Comparison of ENCODE assay signal across 21 cellular contexts in genomic region chr18:3782901-3783300, GRCh38.
"Had no signal": no experiment of that assay in that cellular context is flagged by ENCODE, and none has a peak within 500 bp of the region (broad histone marks: within the 10 kb centered on the region; RNA-seq: fewer than 3 reads in every experiment).

No MANE protein-coding gene starts in this region.

- DNase-seq: activated B cell treated with CpG ODN at 0.5 μM for 24 hours; activated CD4-positive, alpha-beta memory T cell treated with anti-CD3 and anti-CD28 coated beads, Interleukin-2, amount 10 ng/mL, durations not matched to agents 7 days and 5 days; activated CD4-positive, alpha-beta T cell treated with anti-CD3 and anti-CD28 coated beads for 1 hour; activated CD4-positive, alpha-beta T cell treated with anti-CD3 and anti-CD28 coated beads, Interleukin-2, amount 10 ng/mL, durations not matched to agents 7 days and 5 days; activated gamma-delta T cell; activated naive CD4-positive, alpha-beta T cell treated with anti-CD3 and anti-CD28 coated beads for 36 hours; activated T-cell treated with anti-CD3 and anti-CD28 coated beads for 4 hours; activated T-cell treated with anti-CD3 and anti-CD28 coated beads, Interleukin-2, amount 50 U/mL, for 48 hours; central memory CD4-positive, alpha-beta T cell; Kasumi-1; NCI-H146; NCI-H187 treated with DMSO at 0.1 percent for 48 hours; NCI-H2081 treated with DMSO at 0.1 percent for 48 hours; NCI-H526; NCI-H82; SIG-M5; T-helper 2 cell; T1000 had no signal

- H3K4me3 Mint-ChIP-seq: activated B cell treated with CpG ODN at 0.5 μM for 24 hours; activated CD4-positive, alpha-beta memory T cell treated with anti-CD3 and anti-CD28 coated beads, Interleukin-2, amount 10 ng/mL, durations not matched to agents 7 days and 5 days; activated CD4-positive, alpha-beta T cell treated with anti-CD3 and anti-CD28 coated beads, Interleukin-2, amount 10 ng/mL, durations not matched to agents 7 days and 5 days; activated naive CD4-positive, alpha-beta T cell treated with anti-CD3 and anti-CD28 coated beads for 36 hours; activated naive CD8-positive, alpha-beta T cell; activated T-helper 17 cell treated with anti-CD3 and anti-CD28 coated beads, Interleukin-2, amount 50 U/mL, for 72 hours had no signal

- H3K4me1 Mint-ChIP-seq: activated B cell treated with CpG ODN at 0.5 μM for 24 hours; activated CD4-positive, alpha-beta memory T cell treated with anti-CD3 and anti-CD28 coated beads, Interleukin-2, amount 10 ng/mL, durations not matched to agents 7 days and 5 days; activated CD4-positive, alpha-beta T cell treated with anti-CD3 and anti-CD28 coated beads, Interleukin-2, amount 10 ng/mL, durations not matched to agents 7 days and 5 days; activated T-helper 17 cell treated with anti-CD3 and anti-CD28 coated beads, Interleukin-2, amount 50 U/mL, for 72 hours had no signal

- H3K27me3 Mint-ChIP-seq: activated CD4-positive, alpha-beta T cell treated with anti-CD3 and anti-CD28 coated beads, Interleukin-2, amount 10 ng/mL, durations not matched to agents 7 days and 5 days; activated naive CD8-positive, alpha-beta T cell had no signal

- H3K27ac Mint-ChIP-seq: activated B cell treated with CpG ODN at 0.5 μM for 24 hours; activated CD4-positive, alpha-beta memory T cell treated with anti-CD3 and anti-CD28 coated beads, Interleukin-2, amount 10 ng/mL, durations not matched to agents 7 days and 5 days; activated CD4-positive, alpha-beta T cell treated with anti-CD3 and anti-CD28 coated beads, Interleukin-2, amount 10 ng/mL, durations not matched to agents 7 days and 5 days; activated naive CD4-positive, alpha-beta T cell treated with anti-CD3 and anti-CD28 coated beads for 36 hours; activated naive CD8-positive, alpha-beta T cell; activated T-helper 17 cell treated with anti-CD3 and anti-CD28 coated beads, Interleukin-2, amount 50 U/mL, for 72 hours had no signal

- ATAC-seq: activated T-helper 17 cell treated with anti-CD3 and anti-CD28 coated beads, Interleukin-2, amount 50 U/mL, for 72 hours had no signal

- H3K4me3 ChIP-seq: breast epithelium had no signal

- H3K36me3 Mint-ChIP-seq: activated naive CD8-positive, alpha-beta T cell had no signal
